Comparison of ENCODE assay signal across 2 cellular contexts in the genomic region with DNA sequence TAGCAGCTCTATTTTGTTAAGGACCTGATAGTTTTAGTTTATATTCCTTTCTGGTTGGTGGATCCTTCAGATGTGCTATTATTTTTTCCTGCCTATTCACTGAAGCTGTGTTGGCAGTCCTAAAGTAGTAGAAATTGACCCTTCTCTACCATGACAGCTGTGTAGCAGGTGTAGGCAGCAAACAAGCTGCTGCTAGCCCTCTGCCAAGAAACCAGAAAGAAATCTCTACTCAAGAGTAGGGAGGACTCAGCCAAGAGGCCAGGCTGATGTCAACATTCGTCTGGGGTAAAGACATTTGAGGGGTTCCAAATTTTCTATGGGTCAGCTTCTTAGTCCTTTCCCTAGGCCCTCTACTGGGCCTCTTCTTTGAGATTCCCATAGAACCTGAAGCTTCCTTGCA.
TF ChIP-seq lines count a peak whose summit lies in the region.

No MANE protein-coding gene starts in this region.

TF ChIP-seq in GM23338, 12 proteins besides CTCF, POLR2A, EP300 and RAD21 (continues in another document):
- TF ChIP-seq STAT1 (IDR thresholded peaks at IDR 0.05; ENCODE audit: unreplicated experiment): no peak
- no peak for TF ChIP-seq POLR2AphosphoS5 (IDR thresholded peaks at IDR 0.05; ENCODE audit: low read depth)
- no peak for TF ChIP-seq NANOG (IDR thresholded peaks at IDR 0.05; ENCODE audit: borderline replicate concordance)
- TF ChIP-seq JUNB (IDR thresholded peaks at IDR 0.05; ENCODE audit: unreplicated experiment): no peak
- no peak for TF ChIP-seq EZH2 (IDR thresholded peaks at IDR 0.05; ENCODE audit: low read depth, unreplicated experiment)
- no peak for TF ChIP-seq ZNF331 (CRISPR knock-in tag; IDR thresholded peaks at IDR 0.05; ENCODE audit: low read depth)
- TF ChIP-seq ZNF114 (CRISPR knock-in tag; IDR thresholded peaks at IDR 0.05): no peak
- TF ChIP-seq EZH2phosphoT487 (IDR thresholded peaks at IDR 0.05; ENCODE audit: unreplicated experiment): no peak
- TF ChIP-seq REST (IDR thresholded peaks at IDR 0.05; ENCODE audit: unreplicated experiment): no peak
- TF ChIP-seq, protein P1, sequence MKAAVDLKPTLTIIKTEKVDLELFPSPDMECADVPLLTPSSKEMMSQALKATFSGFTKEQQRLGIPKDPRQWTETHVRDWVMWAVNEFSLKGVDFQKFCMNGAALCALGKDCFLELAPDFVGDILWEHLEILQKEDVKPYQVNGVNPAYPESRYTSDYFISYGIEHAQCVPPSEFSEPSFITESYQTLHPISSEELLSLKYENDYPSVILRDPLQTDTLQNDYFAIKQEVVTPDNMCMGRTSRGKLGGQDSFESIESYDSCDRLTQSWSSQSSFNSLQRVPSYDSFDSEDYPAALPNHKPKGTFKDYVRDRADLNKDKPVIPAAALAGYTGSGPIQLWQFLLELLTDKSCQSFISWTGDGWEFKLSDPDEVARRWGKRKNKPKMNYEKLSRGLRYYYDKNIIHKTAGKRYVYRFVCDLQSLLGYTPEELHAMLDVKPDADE (IDR thresholded peaks at IDR 0.05): no peak

TF ChIP-seq in H1, 55 proteins besides CTCF, POLR2A, EP300 and RAD21:
- TF ChIP-seq CHD7 (IDR thresholded peaks at IDR 0.05; ENCODE audit: insufficient replicate concordance, low read length): no peak
- no peak for TF ChIP-seq TBP (IDR thresholded peaks at IDR 0.05; ENCODE audit: low read depth, low read length)
- TF ChIP-seq SP2 (IDR thresholded peaks at IDR 0.05; ENCODE audit: low read length): no peak
- no peak for TF ChIP-seq BRCA1 (IDR thresholded peaks at IDR 0.05; ENCODE audit: low read depth, low read length)
- TF ChIP-seq CHD1 (IDR thresholded peaks at IDR 0.05; ENCODE audit: low read depth, low read length): no peak
- no peak for TF ChIP-seq FOSL1 (IDR thresholded peaks at IDR 0.05; ENCODE audit: insufficient read depth, low read depth, low read length)
- TF ChIP-seq HDAC6 (IDR thresholded peaks at IDR 0.05; ENCODE audit: low read depth, low read length): no peak
- TF ChIP-seq JUN (IDR thresholded peaks at IDR 0.05; ENCODE audit: low read depth, low read length): no peak
- no peak for TF ChIP-seq PHF8 (conservative IDR thresholded peaks at IDR 0.05; ENCODE audit: low read depth, low read length)
- no peak for TF ChIP-seq KDM4A (IDR thresholded peaks at IDR 0.05; ENCODE audit: low read depth, low read length, severe bottlenecking)
